ENCODE assay signal across 8 cellular contexts in the genomic region with DNA sequence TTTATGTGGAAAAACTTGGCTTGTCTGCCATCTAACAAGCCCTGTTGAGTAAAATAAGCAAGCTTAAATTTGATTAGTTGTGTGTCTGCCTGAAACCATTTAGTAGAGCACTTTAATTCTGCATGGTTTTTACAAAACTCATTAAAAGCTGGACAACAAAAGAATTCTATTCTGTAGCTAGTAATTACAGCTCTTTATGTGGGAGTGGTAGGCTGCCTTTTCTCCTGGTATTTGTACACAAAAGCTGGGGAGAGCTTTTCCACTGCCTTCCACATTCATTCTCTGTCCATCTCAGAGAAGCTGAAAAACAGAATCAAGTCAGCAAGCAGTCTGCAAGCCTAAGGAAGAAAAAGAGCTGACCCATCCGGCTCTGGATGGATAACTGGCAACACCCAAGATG. TPM values are rescaled to one million over a fixed set of nuclear protein-coding genes. Genes with fewer than 3 reads are reported as not detected.
DNase-seq lines count a peak whose midpoint lies in the region; ATAC-seq and TF ChIP-seq lines count a peak whose summit lies in the region.

No MANE protein-coding gene starts in this region.

- CTCF ChIA-PET in HEK293T (lab: Yijun Ruan, JAX): no interaction called here

- H2AFZ ChIP-seq in OCI-LY3 (ENCODE audit: low read depth, low read length): no peak overlapping the region

- no peaks in the 10 kb centered on the region for H3K27me3 ChIP-seq in OCI-LY3 (ENCODE audit: low read depth, low read length)

- peak overlapping the region; percentile 94 for H3K4me3 ChIP-seq in OCI-LY3 (ENCODE audit: low read length)
- H3K4me3 ChIP-seq in epithelial cell of esophagus (ENCODE audit: low read length): peak overlapping the region; percentile 99

- H3K36me3 Mint-ChIP-seq in progenitor cell of endocrine pancreas (ENCODE audit: insufficient read depth): peaks cover 10% of the 10 kb centered on the region

- H3K27me3 Mint-ChIP-seq in progenitor cell of endocrine pancreas: no peaks in the 10 kb centered on the region

- peaks cover 46% of the 10 kb centered on the region for H3K4me1 ChIP-seq in ES-I3 (ENCODE audit: insufficient read depth, low read length)
- peaks cover 40% of the 10 kb centered on the region for H3K4me1 ChIP-seq in OCI-LY3 (ENCODE audit: low read length)

- H3K9ac ChIP-seq in ES-I3 (ENCODE audit: low read depth, low read length) (peak overlapping the region; percentile 86), OCI-LY3 (ENCODE audit: low read length) (peak overlapping the region; percentile 93; the same call in 1 of the 2 replicates)

- H3K36me3 ChIP-seq in ES-I3 (ENCODE audit: insufficient read depth, low read length) (no peaks in the 10 kb centered on the region), OCI-LY3 (replicated peaks; ENCODE audit: low read depth, low read length) (peaks cover 46% of the 10 kb centered on the region)

- H3K4me1 Mint-ChIP-seq in progenitor cell of endocrine pancreas (ENCODE audit: low read depth): peaks cover 59% of the 10 kb centered on the region

- H3K27ac Mint-ChIP-seq in progenitor cell of endocrine pancreas: peak overlapping the region; percentile 71

- peak overlapping the region; percentile 94 for H3K4me2 ChIP-seq in OCI-LY3 (ENCODE audit: low read length)

- H3K4me3 Mint-ChIP-seq in progenitor cell of endocrine pancreas (ENCODE audit: low read depth): peak overlapping the region; percentile 94

- POLR2A ChIA-PET in HEK293T (lab: Yijun Ruan, JAX): no interaction called here

- H3K27ac ChIP-seq in OCI-LY3 (ENCODE audit: low read length): no peak overlapping the region

- peaks cover 39% of the 10 kb centered on the region for H3K79me2 ChIP-seq in OCI-LY3 (ENCODE audit: low read length)

- TF ChIP-seq CTCF in OCI-LY3 (IDR thresholded peaks at IDR 0.05; ENCODE audit: low read depth, low read length) (no peak), epithelial cell of esophagus (IDR thresholded peaks at IDR 0.05; ENCODE audit: insufficient read depth, low read depth, low read length, missing control alignments) (no peak), progenitor cell of endocrine pancreas (IDR thresholded peaks at IDR 0.05; ENCODE audit: unreplicated experiment) (no peak)

- H3K9me3 ChIP-seq in ES-I3 (ENCODE audit: control insufficient read depth, insufficient read depth, low read length) (no peaks in the 10 kb centered on the region), OCI-LY3 (ENCODE audit: insufficient read depth, low read length) (no peaks in the 10 kb centered on the region)

- H3K9me3 Mint-ChIP-seq in progenitor cell of endocrine pancreas (ENCODE audit: low read depth): no peaks in the 10 kb centered on the region

- DNase-seq in epithelial cell of esophagus (ENCODE audit: low read depth) (no peak), progenitor cell of endocrine pancreas (ENCODE audit: low spot score, unreplicated experiment) (no peak), HEK293T (ENCODE audit: extremely low spot score) (no peak)
- no peak for DNase-seq in activated CD8-positive, alpha-beta memory T cell treated with anti-CD3 and anti-CD28 coated beads for 24 hours

- H4K20me1 ChIP-seq in OCI-LY3 (ENCODE audit: insufficient read depth, low read length): peaks cover 27% of the 10 kb centered on the region

- ATAC-seq in HG03175 (IDR thresholded peaks at IDR 0.05; ENCODE audit: unreplicated experiment) (no peak), HG03139 (IDR thresholded peaks at IDR 0.05; ENCODE audit: unreplicated experiment) (no peak)

TF ChIP-seq in HEK293T, 16 proteins besides CTCF, POLR2A, EP300 and RAD21:
- TF ChIP-seq, protein P1, sequence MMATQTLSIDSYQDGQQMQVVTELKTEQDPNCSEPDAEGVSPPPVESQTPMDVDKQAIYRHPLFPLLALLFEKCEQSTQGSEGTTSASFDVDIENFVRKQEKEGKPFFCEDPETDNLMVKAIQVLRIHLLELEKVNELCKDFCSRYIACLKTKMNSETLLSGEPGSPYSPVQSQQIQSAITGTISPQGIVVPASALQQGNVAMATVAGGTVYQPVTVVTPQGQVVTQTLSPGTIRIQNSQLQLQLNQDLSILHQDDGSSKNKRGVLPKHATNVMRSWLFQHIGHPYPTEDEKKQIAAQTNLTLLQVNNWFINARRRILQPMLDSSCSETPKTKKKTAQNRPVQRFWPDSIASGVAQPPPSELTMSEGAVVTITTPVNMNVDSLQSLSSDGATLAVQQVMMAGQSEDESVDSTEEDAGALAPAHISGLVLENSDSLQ (IDR thresholded peaks at IDR 0.05): no peak
- TF ChIP-seq HDGF (IDR thresholded peaks at IDR 0.05; ENCODE audit: borderline replicate concordance) (no peak), ZNF384 (IDR thresholded peaks at IDR 0.05) (no peak), FOXK2 (IDR thresholded peaks at IDR 0.05) (no peak), BHLHE40 (IDR thresholded peaks at IDR 0.05; ENCODE audit: borderline replicate concordance) (no peak), FOXA1 (IDR thresholded peaks at IDR 0.05) (no peak), NFRKB (IDR thresholded peaks at IDR 0.05) (no peak), FOXM1 (IDR thresholded peaks at IDR 0.05; ENCODE audit: borderline replicate concordance) (no peak), ELF4 (IDR thresholded peaks at IDR 0.05) (no peak), CTBP1 (IDR thresholded peaks at IDR 0.05; ENCODE audit: borderline replicate concordance) (no peak), L3MBTL2 (conservative IDR thresholded peaks at IDR 0.05) (no peak), SUZ12 (IDR thresholded peaks at IDR 0.05) (no peak), SP1 (IDR thresholded peaks at IDR 0.05) (no peak), ARNT (IDR thresholded peaks at IDR 0.05) (no peak), LEF1 (IDR thresholded peaks at IDR 0.05; ENCODE audit: borderline replicate concordance) (no peak), TARDBP (IDR thresholded peaks at IDR 0.05) (no peak)
TF ChIP-seq in HEK293T: peak in this region for 0.

RNA-seq across cellular contexts. Expression of a gene that starts 1.8 kb away (rescaled TPM):
- total RNA-seq in progenitor cell of endocrine pancreas: 43.9 and 48.9 TPM in 2 replicates
